ENCODE assay signal across 19 cellular contexts in genomic region chr4:81685105-81685504, GRCh38.
"Had no signal": no experiment of that assay in that cellular context is flagged by ENCODE, and none has a peak within 500 bp of the region (broad histone marks: within the 10 kb centered on the region; RNA-seq: fewer than 3 reads in every experiment).

No MANE protein-coding gene starts in this region.

- H3K27ac ChIP-seq: colonic mucosa, epithelial cell of prostate, gastrocnemius medialis, hepatocyte, ovary, psoas muscle, right lobe of liver, testis, tibial artery had no signal

- ATAC-seq: esophagus mucosa; gastrocnemius medialis; naive thymus-derived CD8-positive, alpha-beta T cell; psoas muscle; stimulated activated effector memory CD8-positive, alpha-beta T cell treated with anti-CD3 and anti-CD28 coated beads, Interleukin-12 subunit alpha, Interleukin-12 subunit beta, amount 100 ng/mL, for 72 hours had no signal

- H3K36me3 ChIP-seq: colonic mucosa, gastrocnemius medialis, ovary, right lobe of liver, tibial artery had no signal

- H2AFZ ChIP-seq: hepatocyte had no signal

- DNase-seq: central memory CD4-positive, alpha-beta T cell; colonic mucosa; effector CD8-positive, alpha-beta T cell; endodermal cell; gastrocnemius medialis; naive thymus-derived CD8-positive, alpha-beta T cell; nephron progenitor cell; ovary; psoas muscle; stimulated activated CD4-positive, alpha-beta T cell treated with anti-CD3 and anti-CD28 coated beads, Interleukin-2, amount 100 ng/mL, for 24 hours; stimulated activated CD4-positive, alpha-beta T cell treated with anti-CD3 and anti-CD28 coated beads, Interleukin-4, amount 100 ng/mL, for 24 hours; stimulated activated naive CD4-positive, alpha-beta T cell treated with Interleukin-2 at 50 U/mL for 16 hours; testis; tibial artery had no signal

- H3K4me1 ChIP-seq: colonic mucosa, gastrocnemius medialis, psoas muscle, testis had no signal

- H3K79me2 ChIP-seq: hepatocyte had no signal

- H3K27me3 ChIP-seq: colonic mucosa, gastrocnemius medialis, hepatocyte, ovary, right lobe of liver, testis, tibial artery had no signal

- H3K9me3 ChIP-seq: colonic mucosa, gastrocnemius medialis, ovary, psoas muscle, right lobe of liver, testis, tibial artery had no signal

- H3K4me2 ChIP-seq: hepatocyte had no signal

- H3K4me3 ChIP-seq: colonic mucosa, gastrocnemius medialis, hepatocyte, ovary, psoas muscle, right lobe of liver, testis, tibial artery had no signal
